ENCODE assay signal across 17 cellular contexts in the genomic region with DNA sequence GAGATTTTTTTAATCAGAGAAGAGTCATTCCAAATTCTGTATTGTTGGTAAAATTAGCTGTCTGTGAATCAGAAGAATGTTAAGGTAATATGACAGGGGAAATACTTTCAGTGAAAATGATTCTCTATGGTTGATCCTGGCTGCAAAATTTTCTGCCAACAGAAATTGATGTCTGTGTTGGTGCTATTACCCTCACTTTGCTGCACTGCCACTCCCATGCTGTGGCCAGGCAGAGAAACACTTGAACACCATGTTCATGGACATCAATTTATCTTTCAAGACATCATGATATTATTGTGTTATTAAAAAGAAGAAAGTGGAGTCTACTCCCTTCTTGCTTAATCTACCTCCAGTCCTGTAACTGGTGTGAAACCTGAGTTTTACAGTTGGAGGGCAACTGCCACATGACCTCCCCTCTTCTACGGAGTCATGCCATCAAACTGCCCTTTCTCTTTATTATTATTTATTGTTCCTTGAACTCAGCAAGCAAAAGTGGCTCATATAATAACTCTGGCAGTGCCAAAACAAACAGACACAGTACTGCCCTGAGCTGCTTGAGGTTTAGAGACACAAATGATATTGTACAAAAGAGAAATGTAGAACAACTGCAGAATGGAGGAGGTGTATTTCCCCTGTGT.
DNase-seq lines count a peak whose midpoint lies in the region; TF ChIP-seq lines count a peak whose summit lies in the region.
"Had no signal": no experiment of that assay in that cellular context is flagged by ENCODE, and none has a peak within 500 bp of the region (broad histone marks: within the 10 kb centered on the region; RNA-seq: fewer than 3 reads in every experiment).

No MANE protein-coding gene starts in this region.

- DNase-seq in NCI-H2227 treated with DMSO at 0.1 percent for 48 hours (lab: John Stamatoyannopoulos, UW) (peak; percentile 6), NCI-H2227 (lab: John Stamatoyannopoulos, UW; ENCODE audit: unreplicated experiment) (no peak), NCI-H69 (lab: John Stamatoyannopoulos, UW) (peak; percentile 92), dermis blood vessel endothelial cell (peak; percentile 50), MG63 (no peak), NCI-H146 treated with DMSO at 0.1 percent for 48 hours (lab: John Stamatoyannopoulos, UW; ENCODE audit: unreplicated experiment) (no peak), ovary (no peak)
- DNase-seq: activated CD4-positive, CD25-positive, alpha-beta regulatory T cell; activated T-cell treated with anti-CD3 and anti-CD28 coated beads, Interleukin-2, amount 50 U/mL, for 48 hours; H9; immature natural killer cell; NCI-H187 treated with DMSO at 0.1 percent for 48 hours; NCI-H526 treated with DMSO at 0.1 percent for 48 hours; PC-9; stimulated activated CD4-positive, alpha-beta T cell treated with anti-CD3 and anti-CD28 coated beads, Interleukin-2, amount 100 ng/mL, for 48 hours had no signal

- no peak for TF ChIP-seq CTCF in ovary (IDR thresholded peaks at IDR 0.05)

- intact Hi-C loops in ovary (cut with DNase I) = no loop called here

- no peak for TF ChIP-seq POLR2A in ovary (IDR thresholded peaks at IDR 0.05)

- H3K27ac ChIP-seq in urinary bladder (ENCODE audit: low read depth) = peak overlapping the region; percentile 5
- no peak overlapping the region for H3K27ac ChIP-seq in ovary
- H3K27ac ChIP-seq: ascending aorta, PC-9 had no signal

- H3K9me3 ChIP-seq in MG63 = no peaks in the 10 kb centered on the region
- no peaks in the 10 kb centered on the region for H3K9me3 ChIP-seq in ovary
- H3K9me3 ChIP-seq: ascending aorta had no signal

- H3K4me3 ChIP-seq in urinary bladder (ENCODE audit: low read depth, low read length) (no peak overlapping the region), MG63 (no peak overlapping the region), ovary (no peak overlapping the region)
- H3K4me3 ChIP-seq: ascending aorta, PC-9 had no signal

- H3K27me3 ChIP-seq in MG63 = no peaks in the 10 kb centered on the region
- H3K27me3 ChIP-seq in ovary = no peaks in the 10 kb centered on the region
- H3K27me3 ChIP-seq: ascending aorta had no signal

- H3K36me3 ChIP-seq in urinary bladder (ENCODE audit: insufficient read depth) (no peaks in the 10 kb centered on the region), MG63 (no peaks in the 10 kb centered on the region), ovary (no peaks in the 10 kb centered on the region)
- H3K36me3 ChIP-seq: ascending aorta had no signal

- no peak for TF ChIP-seq EP300 in ovary (IDR thresholded peaks at IDR 0.05)

- H3K4me1 ChIP-seq in urinary bladder (ENCODE audit: insufficient read depth) = no peaks in the 10 kb centered on the region
- peaks cover 9% of the 10 kb centered on the region for H3K4me1 ChIP-seq in ovary (ENCODE audit: insufficient read depth)
- H3K4me1 ChIP-seq: ascending aorta had no signal

- 77% methylated on average over 1 of the region's 1 CpG for WGBS in urinary bladder
- WGBS in ovary, 3 donors = 38 to 53% (median 50%) methylated on average over 1 of the region's 1 CpG

Comparison
In these comparisons a context has a peak if more than half of its experiments do, and no peak if none do; other contexts are left out.
1. DNase-seq: peak in NCI-H2227 treated with DMSO at 0.1 percent for 48 hours (single experiment), NCI-H69 (single experiment) and dermis blood vessel endothelial cell (single experiment); none in NCI-H2227 (single experiment), MG63 (single experiment), NCI-H146 treated with DMSO at 0.1 percent for 48 hours (single experiment) and ovary (0 of 5).